Comparison of ENCODE assay signal across 7 cellular contexts in genomic region chr21:6101588-6101987, GRCh38.
A peak's percentile ranks its signal among the peaks of the same experiment; 100 is the strongest.
DNase-seq lines count a peak whose midpoint lies in the region; ATAC-seq and TF ChIP-seq lines count a peak whose summit lies in the region.
"Not testable (repeated sequence)": the region's sequence is repeated elsewhere in the genome, so short reads cannot be mapped to it uniquely, and the experiment has no call there.

No MANE protein-coding gene starts in this region.

- H3K27me3 ChIP-seq in left lung; lower lobe of right lung (ENCODE audit: low read depth); lung (ENCODE audit: control insufficient read depth, insufficient read depth); upper lobe of right lung: not testable (repeated sequence)

- not testable (repeated sequence) for TF ChIP-seq CTCF in left lung (IDR thresholded peaks at IDR 0.05); lower lobe of right lung (IDR thresholded peaks at IDR 0.05); lung (IDR thresholded peaks at IDR 0.05; ENCODE audit: control extremely low read depth, extremely low read depth); mucosa of descending colon (IDR thresholded peaks at IDR 0.05); upper lobe of right lung (IDR thresholded peaks at IDR 0.05)

- not testable (repeated sequence) for DNase-seq in left colon; left lung; lower lobe of right lung; lung (ENCODE audit: low spot score); mucosa of descending colon; upper lobe of right lung

- not testable (repeated sequence) for H3K36me3 ChIP-seq in left lung; lower lobe of right lung; lung (ENCODE audit: control insufficient read depth in 2 of 2, insufficient read depth in 2 of 2, low read length in 2 of 2); mucosa of descending colon (ENCODE audit: low read depth); upper lobe of right lung

- H3K9me3 ChIP-seq in left lung; lower lobe of right lung; lung (ENCODE audit: control insufficient read depth in 2 of 2, insufficient read depth in 1 of 2, low read length in 1 of 2); mucosa of descending colon; upper lobe of right lung: not testable (repeated sequence)

- intact Hi-C loops in left colon (cut with DNase I, micrococcal nuclease); left lung (cut with DNase I); lower lobe of right lung (cut with DNase I); mucosa of descending colon (cut with DNase I, micrococcal nuclease); upper lobe of right lung (cut with DNase I): not testable (repeated sequence)

- ATAC-seq in esophagus mucosa (peak; percentile 76), left colon (peak; percentile 56), left lung (peak; percentile 86), lower lobe of right lung (peak; percentile 73 to 87), lung (ENCODE audit: insufficient read depth, low FRiP score) (peak; percentile 40), mucosa of descending colon (peak; percentile 40), upper lobe of right lung (peak; percentile 87)

- H3K27ac ChIP-seq in left lung; lower lobe of right lung; lung (ENCODE audit: low read depth in 1 of 2, low read length in 1 of 2); upper lobe of right lung: not testable (repeated sequence)

- not testable (repeated sequence) for H3K4me1 ChIP-seq in left lung; lower lobe of right lung; lung (ENCODE audit: control insufficient read depth in 2 of 2, insufficient read depth in 2 of 2, low read length in 2 of 2); mucosa of descending colon (ENCODE audit: low read depth); upper lobe of right lung

- H3K4me3 ChIP-seq in left lung, lower lobe of right lung, lung, mucosa of descending colon, upper lobe of right lung: not testable (repeated sequence)

- WGBS in lung, 2 donors = no CpG with 5 or more reads among the region's 9 CpGs
